ENCODE assay signal across 1 cellular context in genomic region chr15:76345880-76346665, GRCh38.
TF ChIP-seq lines count a peak whose summit lies in the region.

No MANE protein-coding gene starts in this region.

TF ChIP-seq in HepG2, 621 proteins besides CTCF, POLR2A, EP300 and RAD21 (continued from another document and continues in another):
- TF ChIP-seq ZNF784 (CRISPR knock-in tag; IDR thresholded peaks at IDR 0.05; ENCODE audit: borderline replicate concordance): no peak
- no peak for TF ChIP-seq ZNF460 (CRISPR knock-in tag; IDR thresholded peaks at IDR 0.05; ENCODE audit: borderline replicate concordance)
- TF ChIP-seq ZNF33B (CRISPR knock-in tag; IDR thresholded peaks at IDR 0.05): no peak
- TF ChIP-seq ZNF296 (CRISPR knock-in tag; conservative IDR thresholded peaks at IDR 0.05): no peak
- TF ChIP-seq ZBTB33 (CRISPR knock-in tag; IDR thresholded peaks at IDR 0.05): no peak
- TF ChIP-seq ATF3 (CRISPR knock-in tag; IDR thresholded peaks at IDR 0.05): no peak
- TF ChIP-seq ZNF775 (CRISPR knock-in tag; IDR thresholded peaks at IDR 0.05; ENCODE audit: borderline replicate concordance): no peak
- no peak for TF ChIP-seq SP5 (CRISPR knock-in tag; IDR thresholded peaks at IDR 0.05; ENCODE audit: borderline replicate concordance, low read depth)
- TF ChIP-seq RFX1 (IDR thresholded peaks at IDR 0.05): no peak
- no peak; the same call in 1 of the 2 replicates for TF ChIP-seq ZNF543 (CRISPR knock-in tag; IDR thresholded peaks at IDR 0.05)
- TF ChIP-seq ZNF562 (CRISPR knock-in tag; IDR thresholded peaks at IDR 0.05; ENCODE audit: borderline replicate concordance): no peak
- TF ChIP-seq ZFY (CRISPR knock-in tag; IDR thresholded peaks at IDR 0.05): peak; percentile 81
- TF ChIP-seq ZNF143 (CRISPR knock-in tag; IDR thresholded peaks at IDR 0.05): no peak
- TF ChIP-seq ZNF737 (CRISPR knock-in tag; IDR thresholded peaks at IDR 0.05; ENCODE audit: borderline replicate concordance): no peak
- TF ChIP-seq ZNF451 (CRISPR knock-in tag; IDR thresholded peaks at IDR 0.05): no peak
- peak; percentile 44; the same call in 1 of the 2 replicates for TF ChIP-seq FOXJ3 (CRISPR knock-in tag; IDR thresholded peaks at IDR 0.05; ENCODE audit: borderline replicate concordance)
- no peak for TF ChIP-seq ZBTB3 (CRISPR knock-in tag; IDR thresholded peaks at IDR 0.05; ENCODE audit: borderline replicate concordance, low read depth)
- no peak for TF ChIP-seq ZNF576 (CRISPR knock-in tag; IDR thresholded peaks at IDR 0.05)
- TF ChIP-seq ZNF326 (CRISPR knock-in tag; IDR thresholded peaks at IDR 0.05; ENCODE audit: borderline replicate concordance): no peak
- TF ChIP-seq FLYWCH1 (CRISPR knock-in tag; IDR thresholded peaks at IDR 0.05): no peak
- no peak for TF ChIP-seq JARID2 (CRISPR knock-in tag; IDR thresholded peaks at IDR 0.05; ENCODE audit: insufficient replicate concordance)
- TF ChIP-seq HNRNPUL1 (IDR thresholded peaks at IDR 0.05; ENCODE audit: low read depth, low read length): no peak
- TF ChIP-seq ZNF274 (CRISPR knock-in tag; IDR thresholded peaks at IDR 0.05): no peak
- TF ChIP-seq SNRNP70 (IDR thresholded peaks at IDR 0.05; ENCODE audit: low read depth, low read length): no peak
- peak; percentile 33; the same call in 1 of the 2 replicates for TF ChIP-seq E2F1 (CRISPR knock-in tag; IDR thresholded peaks at IDR 0.05)
- peak; percentile 38 for TF ChIP-seq MEF2D (CRISPR knock-in tag; IDR thresholded peaks at IDR 0.05)
- no peak for TF ChIP-seq HNF1B (CRISPR knock-in tag; IDR thresholded peaks at IDR 0.05)
- TF ChIP-seq ZNF678 (CRISPR knock-in tag; IDR thresholded peaks at IDR 0.05): no peak
- TF ChIP-seq IRX3 (CRISPR knock-in tag; IDR thresholded peaks at IDR 0.05; ENCODE audit: borderline replicate concordance, low read depth): no peak; the same call in 1 of the 2 replicates
- TF ChIP-seq PAXIP1 (CRISPR knock-in tag; conservative IDR thresholded peaks at IDR 0.05): peak; percentile 25; the same call in 1 of the 2 replicates
- TF ChIP-seq AGO1 (IDR thresholded peaks at IDR 0.05; ENCODE audit: low read depth, low read length, poor library complexity, severe bottlenecking): no peak
- peak; percentile 12; the same call in 1 of the 2 replicates for TF ChIP-seq ARNT2 (CRISPR knock-in tag; IDR thresholded peaks at IDR 0.05; ENCODE audit: low read depth)
- no peak for TF ChIP-seq ZNF577 (CRISPR knock-in tag; IDR thresholded peaks at IDR 0.05; ENCODE audit: borderline replicate concordance, low read depth)
- TF ChIP-seq FOXC1 (CRISPR knock-in tag; IDR thresholded peaks at IDR 0.05; ENCODE audit: borderline replicate concordance): peak; percentile 74
- TF ChIP-seq ZNF691 (CRISPR knock-in tag; IDR thresholded peaks at IDR 0.05; ENCODE audit: borderline replicate concordance, low read depth): no peak
- TF ChIP-seq ZNF746 (CRISPR knock-in tag; IDR thresholded peaks at IDR 0.05): 0 out of 2 replicates have a peak, but pooled peaks have one; percentile 14
- no peak; the same call in 1 of the 2 replicates for TF ChIP-seq KAT7 (CRISPR knock-in tag; IDR thresholded peaks at IDR 0.05; ENCODE audit: borderline replicate concordance)
- no peak for TF ChIP-seq HMGXB3 (CRISPR knock-in tag; IDR thresholded peaks at IDR 0.05; ENCODE audit: borderline replicate concordance)
- no peak for TF ChIP-seq PBX3 (CRISPR knock-in tag; IDR thresholded peaks at IDR 0.05; ENCODE audit: borderline replicate concordance)
- TF ChIP-seq ZSCAN31 (CRISPR knock-in tag; IDR thresholded peaks at IDR 0.05; ENCODE audit: low read depth): no peak
- no peak for TF ChIP-seq ZNF619 (CRISPR knock-in tag; IDR thresholded peaks at IDR 0.05)
- TF ChIP-seq THAP11 (CRISPR knock-in tag; IDR thresholded peaks at IDR 0.05): no peak
- no peak for TF ChIP-seq PRDM10 (CRISPR knock-in tag; IDR thresholded peaks at IDR 0.05; ENCODE audit: low read depth)
